ENCODE assay signal across 9 cellular contexts in genomic region chr6:13624871-13625288, GRCh38. TPM values are rescaled to one million over a fixed set of nuclear protein-coding genes. Genes with fewer than 3 reads are reported as not detected.
DNase-seq lines count a peak whose midpoint lies in the region; ATAC-seq and TF ChIP-seq lines count a peak whose summit lies in the region.
"Had no signal": no experiment of that assay in that cellular context is flagged by ENCODE, and none has a peak within 500 bp of the region (broad histone marks: within the 10 kb centered on the region; RNA-seq: fewer than 3 reads in every experiment).

No MANE protein-coding gene starts in this region.

- CTCF ChIA-PET in AG04450 (lab: Charles Lee) = interaction anchor here (0.6 to 2.5 kb wide), 14 partner anchors 9 to 442 kb away, joined by 3 to 19 read pairs (median 3); partner anchors contain the start of gene NOL7
- CTCF ChIA-PET in activated CD4-positive, alpha-beta T cell treated with anti-CD3 and anti-CD28 coated beads, Interleukin-2, amount 10 ng/mL, durations not matched to agents 7 days and 5 days (lab: Charles Lee) = interaction anchor here (1.3 to 10.1 kb wide), 3 partner anchors 9 to 15 kb away, joined by 3 to 69 read pairs (median 3); partner anchors contain the start of gene NOL7

- intact Hi-C loops in left ventricle myocardium inferior (cut with micrococcal nuclease) (loop anchor here (10.0 kb wide), 1 partner anchor 80 kb away; no protein-coding TSS in a partner anchor), lower leg skin (cut with DNase I; ENCODE audit: low total_unique reads) (no loop called here)

- no peak overlapping the region for H3K27ac ChIP-seq in AG04450 (ENCODE audit: low read depth, low read length)
- no peak overlapping the region for H3K27ac ChIP-seq in left ventricle myocardium inferior (replicated peaks)

- H3K4me1 Mint-ChIP-seq in activated CD4-positive, alpha-beta T cell treated with anti-CD3 and anti-CD28 coated beads, Interleukin-2, amount 10 ng/mL, durations not matched to agents 7 days and 5 days = peaks cover 9% of the 10 kb centered on the region

- H3K36me3 ChIP-seq in left ventricle myocardium inferior = peaks cover 84% of the 10 kb centered on the region

- no peak overlapping the region for H3K4me3 ChIP-seq in AG04450 (ENCODE audit: low read depth, low read length)
- H3K4me3 ChIP-seq in NB4 (ENCODE audit: low read depth, low read length) = no peak overlapping the region
- H3K4me3 ChIP-seq in left ventricle myocardium inferior = no peak overlapping the region
- H3K4me3 ChIP-seq in lower leg skin (ENCODE audit: low read depth, poor library complexity, severe bottlenecking) = no peak overlapping the region

- no peaks in the 10 kb centered on the region for H3K4me1 ChIP-seq in left ventricle myocardium inferior

- H3K27ac Mint-ChIP-seq in activated CD4-positive, alpha-beta T cell treated with anti-CD3 and anti-CD28 coated beads, Interleukin-2, amount 10 ng/mL, durations not matched to agents 7 days and 5 days = peak overlapping the region; percentile 66

- WGBS in lower leg skin, 2 donors = 75 to 77% methylated on average over 4 of the region's 4 CpGs

- TF ChIP-seq CTCF in AG04450 (IDR thresholded peaks at IDR 0.05; ENCODE audit: low read depth, low read length) (peak; percentile 60), NB4 (IDR thresholded peaks at IDR 0.05; ENCODE audit: low read depth, low read length) (peak; percentile 64), left ventricle myocardium inferior (IDR thresholded peaks at IDR 0.05; ENCODE audit: borderline replicate concordance) (peak; percentile 55), lower leg skin (IDR thresholded peaks at IDR 0.05) (no peak)

- H3K27me3 ChIP-seq in AG04450 (ENCODE audit: control insufficient read depth, insufficient read depth, low read length) = no peaks in the 10 kb centered on the region
- H3K27me3 ChIP-seq in left ventricle myocardium inferior (ENCODE audit: low read depth) = no peaks in the 10 kb centered on the region

- H3K27me3 Mint-ChIP-seq in activated CD4-positive, alpha-beta T cell treated with anti-CD3 and anti-CD28 coated beads, Interleukin-2, amount 10 ng/mL, durations not matched to agents 7 days and 5 days = no peaks in the 10 kb centered on the region

- peaks cover 65% of the 10 kb centered on the region for H3K36me3 Mint-ChIP-seq in activated CD4-positive, alpha-beta T cell treated with anti-CD3 and anti-CD28 coated beads, Interleukin-2, amount 10 ng/mL, durations not matched to agents 7 days and 5 days (ENCODE audit: low read depth)

- ATAC-seq in HG03565 (IDR thresholded peaks at IDR 0.05; ENCODE audit: unreplicated experiment) = no peak

- DNase-seq in AG04450 (ENCODE audit: low read depth, low spot score) (no peak), GDM1 (lab: John Stamatoyannopoulos, UW) (peak; percentile 11), NB4 (ENCODE audit: low read depth) (peak; percentile 78), left ventricle myocardium inferior (no peak), islet precursor cell (no peak), lower leg skin (ENCODE audit: low spot score in 2 of 2) (no peak)
- DNase-seq in activated CD4-positive, alpha-beta T cell treated with anti-CD3 and anti-CD28 coated beads, Interleukin-2, amount 10 ng/mL, durations not matched to agents 7 days and 5 days = peak; percentile 50
- DNase-seq: left cardiac atrium had no signal

- POLR2A ChIA-PET in AG04450 (lab: Yijun Ruan, JAX) = no interaction called here
- POLR2A ChIA-PET in activated CD4-positive, alpha-beta T cell treated with anti-CD3 and anti-CD28 coated beads, Interleukin-2, amount 10 ng/mL, durations not matched to agents 7 days and 5 days (lab: Charles Lee) = no interaction called here

- H3K9me3 Mint-ChIP-seq in activated CD4-positive, alpha-beta T cell treated with anti-CD3 and anti-CD28 coated beads, Interleukin-2, amount 10 ng/mL, durations not matched to agents 7 days and 5 days = no peaks in the 10 kb centered on the region

- H3K9me3 ChIP-seq in AG04450 (ENCODE audit: control insufficient read depth, insufficient read depth, low read length) (no peaks in the 10 kb centered on the region), left ventricle myocardium inferior (replicated peaks) (no peaks in the 10 kb centered on the region)

- H3K4me3 Mint-ChIP-seq in activated CD4-positive, alpha-beta T cell treated with anti-CD3 and anti-CD28 coated beads, Interleukin-2, amount 10 ng/mL, durations not matched to agents 7 days and 5 days = no peak overlapping the region

- no peak for TF ChIP-seq POLR2A in NB4 (IDR thresholded peaks at IDR 0.05; ENCODE audit: extremely low read depth, insufficient read length)
- no peak for TF ChIP-seq POLR2A in lower leg skin (IDR thresholded peaks at IDR 0.05)

RNA-seq across cellular contexts. Expression of gene NOL7, which starts 9.7 kb away (rescaled TPM):
- 31.3 and 46.6 TPM in 2 replicates for polyA plus RNA-seq in AG04450 (2011; rRNA removed)
- 4.3 and 6.9 TPM in 2 replicates for polyA minus RNA-seq in AG04450 (2011; rRNA and poly(A)+ RNA removed)
- 10 to 100 TPM; 53.5 to 57.7 TPM for total RNA-seq in activated CD4-positive, alpha-beta T cell treated with anti-CD3 and anti-CD28 coated beads, Interleukin-2, amount 10 ng/mL, durations not matched to agents 7 days and 5 days
- total RNA-seq in left ventricle myocardium inferior = 46.9 TPM
- total RNA-seq in lower leg skin = 10 to 100 TPM; 54.7 to 77.2 (median 66.7) TPM

RNA-seq across cellular contexts. Expression of gene SIRT5, which starts 50.5 kb away (rescaled TPM):
- polyA plus RNA-seq in AG04450 (2011; rRNA removed) = 5.3 and 5.4 TPM in 2 replicates
- polyA minus RNA-seq in AG04450 (2011; rRNA and poly(A)+ RNA removed) = 3.6 and 4.3 TPM in 2 replicates
- total RNA-seq in activated CD4-positive, alpha-beta T cell treated with anti-CD3 and anti-CD28 coated beads, Interleukin-2, amount 10 ng/mL, durations not matched to agents 7 days and 5 days = 10 to 100 TPM; 14.3 to 19.4 TPM
- 58.0 TPM for total RNA-seq in left ventricle myocardium inferior
- total RNA-seq in lower leg skin = 10 to 100 TPM in 1 of 4 donors, 1 to 10 TPM in 3; 5.5 to 12.7 (median 5.9) TPM

Comparison
In these comparisons a context has a peak if more than half of its experiments do, and no peak if none do; other contexts are left out.
1. DNase-seq: peak in GDM1 (single experiment), NB4 (single experiment) and activated CD4-positive, alpha-beta T cell treated with anti-CD3 and anti-CD28 coated beads, Interleukin-2, amount 10 ng/mL, durations not matched to agents 7 days and 5 days (single experiment); none in AG04450 (single experiment), left ventricle myocardium inferior (single experiment), islet precursor cell (single experiment) and lower leg skin (0 of 2).
2. CTCF ChIP-seq: peak in AG04450 (single experiment), NB4 (single experiment) and left ventricle myocardium inferior (single experiment); none in lower leg skin (0 of 3).